ENCODE assay signal across 8 cellular contexts in genomic region chr4:143513314-143514211, GRCh38. TPM values are rescaled to one million over a fixed set of nuclear protein-coding genes. Genes with fewer than 3 reads are reported as not detected.
DNase-seq lines count a peak whose midpoint lies in the region; ATAC-seq and TF ChIP-seq lines count a peak whose summit lies in the region.

Gene SMARCA5 (plus strand): TSS chr4:143513702. CDS start chr4:143513925, 223 bp downstream.

- no peaks in the 10 kb centered on the region for H3K9me3 ChIP-seq in prostate gland

- TF ChIP-seq POLR2A in prostate gland (IDR thresholded peaks at IDR 0.05), result peak; percentile 87

- H3K4me1 ChIP-seq in prostate gland (replicated peaks) (no peaks in the 10 kb centered on the region), urinary bladder (ENCODE audit: insufficient read depth) (peaks cover 3% of the 10 kb centered on the region)

- H3K27me3 ChIP-seq in prostate gland (replicated peaks; ENCODE audit: insufficient read depth), result no peaks in the 10 kb centered on the region

- peak; percentile 86 for ATAC-seq in GM18498 (IDR thresholded peaks at IDR 0.05; ENCODE audit: unreplicated experiment)
- peak; percentile 79 for ATAC-seq in HG02938 (IDR thresholded peaks at IDR 0.05; ENCODE audit: unreplicated experiment)
- peak; percentile 95 for ATAC-seq in left ventricle myocardium superior

- intact Hi-C loops in left ventricle myocardium superior (cut with micrococcal nuclease), result no loop called here
- intact Hi-C loops in prostate gland (cut with DNase I), result loop anchor here (10.0 kb wide), 1 partner anchor 129 kb away; no protein-coding TSS in a partner anchor

- H3K4me3 ChIP-seq in prostate gland (peak within 1 kb of the TSS; percentile 85 to 87), urinary bladder (ENCODE audit: low read depth, low read length) (peak within 1 kb of the TSS; percentile 65)

- H3K36me3 ChIP-seq in prostate gland, result no peaks in the 10 kb centered on the region
- H3K36me3 ChIP-seq in urinary bladder (ENCODE audit: insufficient read depth), result no peaks in the 10 kb centered on the region

- TF ChIP-seq CTCF in prostate gland (IDR thresholded peaks at IDR 0.05), result no peak

- DNase-seq in NCI-H187 (lab: John Stamatoyannopoulos, UW) (peak; percentile 91 to 95), T-helper 2 cell (peak; percentile 84 to 99 (median 94)), left ventricle myocardium superior (peak; percentile 98), prostate gland (ENCODE audit: low spot score) (peak; percentile 97)

- under 1% methylated on average over 91 of the region's 91 CpGs for WGBS in prostate gland
- under 1% methylated on average over 91 of the region's 91 CpGs for WGBS in urinary bladder

- H3K27ac ChIP-seq in angular gyrus (ENCODE audit: low read depth, low read length) (peak within 1 kb of the TSS; percentile 85), prostate gland (peak within 1 kb of the TSS; percentile 93 to 98), urinary bladder (ENCODE audit: low read depth) (peak within 1 kb of the TSS; percentile 98)

RNA-seq across cellular contexts. Expression of gene SMARCA5, which starts in this region (rescaled TPM):
- total RNA-seq in left ventricle myocardium superior, result 31.1 TPM
- 10 to 100 TPM; 36.7 to 62.5 TPM for total RNA-seq in prostate gland
- total RNA-seq in urinary bladder, result 92.5 TPM
- polyA plus RNA-seq in urinary bladder, result 25.9 TPM

Comparison
In these comparisons a context has a peak if more than half of its experiments do, and no peak if none do; other contexts are left out.
1. Peak in every context shown above with its lines: DNase-seq, ATAC-seq, H3K4me3 ChIP-seq and H3K27ac ChIP-seq.